In the genomic region with DNA sequence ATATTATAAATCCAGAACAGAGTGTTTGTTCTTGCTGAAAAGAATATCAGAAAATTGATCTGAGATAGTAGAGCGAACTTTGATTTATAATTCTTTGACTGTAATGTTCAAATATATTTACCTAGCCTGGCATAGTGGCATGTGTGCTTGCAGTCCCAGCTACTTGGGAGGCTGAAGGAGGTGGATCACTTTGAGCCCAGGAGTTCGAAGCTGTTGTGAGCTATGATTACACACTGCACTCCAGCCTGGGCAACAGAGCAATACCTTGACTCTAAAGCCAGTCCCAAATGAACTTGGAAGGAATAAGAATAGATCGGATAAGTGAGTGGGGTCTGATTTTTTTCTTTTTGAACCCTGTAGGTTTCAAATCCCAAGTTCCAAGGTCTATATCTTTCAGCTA, we compare ENCODE assay signal across 19 cellular contexts. TPM values are rescaled to one million over a fixed set of nuclear protein-coding genes. Genes with fewer than 3 reads are reported as not detected.
"Had no signal": no experiment of that assay in that cellular context is flagged by ENCODE, and none has a peak within 500 bp of the region (broad histone marks: within the 10 kb centered on the region; RNA-seq: fewer than 3 reads in every experiment).

No MANE protein-coding gene starts in this region.

- H3K9me3 Mint-ChIP-seq: activated B cell treated with CpG ODN at 0.5 μM for 24 hours; activated T-helper 17 cell treated with anti-CD3 and anti-CD28 coated beads, Interleukin-2, amount 50 U/mL, for 72 hours; dendritic cell treated with granulocyte-macrophage colony-stimulating factor and Interleukin-4, amounts not matched to agents 40 ng/mL and 50 ng/mL, for 4 days; memory B cell; type B pancreatic cell had no signal

- H3K9me3 ChIP-seq: mucosa of descending colon, ovary, SJCRH30 had no signal

- H3K4me3 ChIP-seq: mucosa of descending colon, ovary, SJCRH30 had no signal

- H3K36me3 ChIP-seq: ovary, SJCRH30 had no signal

- H3K27me3 ChIP-seq: ovary, SJCRH30 had no signal

- H3K27me3 Mint-ChIP-seq: activated B cell treated with CpG ODN at 0.5 μM for 24 hours; dendritic cell treated with granulocyte-macrophage colony-stimulating factor and Interleukin-4, amounts not matched to agents 40 ng/mL and 50 ng/mL, for 4 days had no signal

- H3K4me1 Mint-ChIP-seq: activated T-helper 17 cell treated with anti-CD3 and anti-CD28 coated beads, Interleukin-2, amount 50 U/mL, for 72 hours; immature natural killer cell; naive thymus-derived CD4-positive, alpha-beta T cell had no signal

- H3K36me3 Mint-ChIP-seq: naive thymus-derived CD4-positive, alpha-beta T cell; type B pancreatic cell had no signal

- DNase-seq: activated B cell treated with CpG ODN at 0.5 μM for 24 hours; activated CD4-positive, alpha-beta T cell treated with anti-CD3 and anti-CD28 coated beads for 48 hours; activated CD8-positive, alpha-beta memory T cell treated with anti-CD3 and anti-CD28 coated beads for 24 hours; activated naive CD4-positive, alpha-beta T cell treated with Interleukin-2 at 50 U/mL for 16 hours; anterior cingulate cortex; cerebellar nuclear complex; immature natural killer cell; mucosa of descending colon; naive thymus-derived CD4-positive, alpha-beta T cell; ovary; SJCRH30; stimulated activated CD4-positive, alpha-beta T cell treated with anti-CD3 and anti-CD28 coated beads, Interleukin-4, amount 100 ng/mL, for 24 hours; stimulated activated naive CD4-positive, alpha-beta T cell; T-helper 17 cell had no signal

- ATAC-seq: activated T-helper 17 cell treated with anti-CD3 and anti-CD28 coated beads, Interleukin-2, amount 50 U/mL, for 72 hours; mucosa of descending colon; naive thymus-derived CD4-positive, alpha-beta T cell; T-helper 17 cell had no signal

- H3K27ac ChIP-seq: ovary, SJCRH30 had no signal

- H3K27ac Mint-ChIP-seq: activated B cell treated with CpG ODN at 0.5 μM for 24 hours; activated T-helper 17 cell treated with anti-CD3 and anti-CD28 coated beads, Interleukin-2, amount 50 U/mL, for 72 hours; dendritic cell treated with granulocyte-macrophage colony-stimulating factor and Interleukin-4, amounts not matched to agents 40 ng/mL and 50 ng/mL, for 4 days; immature natural killer cell; memory B cell; naive thymus-derived CD4-positive, alpha-beta T cell; T-helper 17 cell; type B pancreatic cell had no signal

- H3K4me1 ChIP-seq: SJCRH30 had no signal

- H3K4me3 Mint-ChIP-seq: activated B cell treated with CpG ODN at 0.5 μM for 24 hours; activated T-helper 17 cell treated with anti-CD3 and anti-CD28 coated beads, Interleukin-2, amount 50 U/mL, for 72 hours; dendritic cell treated with granulocyte-macrophage colony-stimulating factor and Interleukin-4, amounts not matched to agents 40 ng/mL and 50 ng/mL, for 4 days; immature natural killer cell; memory B cell; naive thymus-derived CD4-positive, alpha-beta T cell; T-helper 17 cell; type B pancreatic cell had no signal

RNA-seq across cellular contexts. Expression of gene GNG11, which starts 23.5 kb away (rescaled TPM):
- total RNA-seq: activated T-helper 17 cell treated with anti-CD3 and anti-CD28 coated beads, Interleukin-2, amount 50 U/mL, for 72 hours had no signal
- polyA plus RNA-seq: naive thymus-derived CD4-positive, alpha-beta T cell had no signal

RNA-seq across cellular contexts. Expression of gene GNGT1, which starts 38.7 kb away (rescaled TPM):
- total RNA-seq: activated B cell treated with CpG ODN at 0.5 μM for 24 hours; activated T-helper 17 cell treated with anti-CD3 and anti-CD28 coated beads, Interleukin-2, amount 50 U/mL, for 72 hours; mucosa of descending colon; naive thymus-derived CD4-positive, alpha-beta T cell; T-helper 17 cell had no signal
- polyA plus RNA-seq: esophagus; immature natural killer cell; naive thymus-derived CD4-positive, alpha-beta T cell had no signal

RNA-seq across cellular contexts. Expression of gene TFPI2, which starts 54.5 kb away (rescaled TPM):
- polyA plus RNA-seq: immature natural killer cell; naive thymus-derived CD4-positive, alpha-beta T cell had no signal
